14 cellular contexts compared by ENCODE assay signal in the genomic region with DNA sequence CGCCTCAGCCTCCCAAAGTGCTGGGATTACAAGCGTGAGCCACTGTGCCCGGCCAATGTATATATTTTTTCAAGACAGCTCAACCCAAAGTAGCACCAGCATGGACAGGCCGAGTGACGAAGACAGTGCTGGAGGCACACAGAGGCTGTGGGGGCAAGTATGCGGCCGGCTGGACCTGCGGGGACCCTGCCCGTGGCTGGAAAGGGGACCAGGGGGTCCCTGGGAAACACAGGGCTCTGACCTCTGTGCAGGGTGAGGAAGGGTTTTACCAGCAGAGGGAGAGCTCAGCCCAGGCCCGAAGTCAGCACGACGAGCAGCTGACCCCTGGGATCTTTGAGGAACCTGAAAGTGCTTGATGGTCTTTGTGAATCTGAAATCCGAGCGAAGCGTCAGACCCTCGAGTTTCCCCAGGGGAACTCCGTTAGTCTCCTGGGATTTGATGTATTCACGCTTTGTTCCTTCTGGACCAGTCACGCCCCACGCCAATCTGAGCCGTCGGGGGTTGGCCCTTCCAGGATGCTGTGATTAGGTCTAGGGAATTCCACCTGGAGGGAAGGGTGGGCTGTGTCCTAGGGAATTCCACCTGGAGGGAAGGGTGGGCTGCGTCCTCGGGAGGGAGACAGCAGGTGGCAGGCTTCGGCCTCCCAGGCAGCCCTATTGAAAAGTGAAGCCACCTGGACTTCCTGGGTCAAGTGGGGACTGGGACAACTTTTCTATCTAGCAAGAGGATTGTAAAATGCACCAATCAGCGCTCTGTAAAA.
"Had no signal": no experiment of that assay in that cellular context is flagged by ENCODE, and none has a peak within 500 bp of the region (broad histone marks: within the 10 kb centered on the region; RNA-seq: fewer than 3 reads in every experiment).

No MANE protein-coding gene starts in this region.

- H3K27me3 Mint-ChIP-seq: activated CD4-positive, alpha-beta T cell treated with anti-CD3 and anti-CD28 coated beads, Interleukin-2, amount 10 ng/mL, durations not matched to agents 7 days and 5 days; effector memory CD8-positive, alpha-beta T cell had no signal

- FAIRE-seq: frontal cortex had no signal

- H3K27me3 ChIP-seq: ascending aorta, breast epithelium, stomach, testis, upper lobe of right lung had no signal

- H3K9me3 ChIP-seq: ascending aorta, breast epithelium, prostate gland, stomach, testis, upper lobe of right lung had no signal

- H3K4me3 ChIP-seq: smooth muscle cell had no signal

- H3K4me1 ChIP-seq: ascending aorta, breast epithelium, prostate gland had no signal

- H3K9me3 Mint-ChIP-seq: activated CD4-positive, alpha-beta T cell treated with anti-CD3 and anti-CD28 coated beads, Interleukin-2, amount 10 ng/mL, durations not matched to agents 7 days and 5 days; effector memory CD8-positive, alpha-beta T cell; nephron progenitor cell had no signal

- H3K4me3 Mint-ChIP-seq: nephron progenitor cell had no signal

- H3K4me2 ChIP-seq: smooth muscle cell had no signal

- H3K27ac ChIP-seq: ascending aorta, prostate gland, testis, upper lobe of right lung had no signal

- H3K27ac Mint-ChIP-seq: nephron progenitor cell had no signal

- H3K36me3 ChIP-seq: ascending aorta, breast epithelium, prostate gland, upper lobe of right lung had no signal

- DNase-seq: activated CD4-positive, alpha-beta T cell treated with anti-CD3 and anti-CD28 coated beads, Interleukin-2, amount 10 ng/mL, durations not matched to agents 7 days and 5 days; activated naive CD4-positive, alpha-beta T cell; cerebellar nuclear complex; dermis blood vessel endothelial cell; effector memory CD8-positive, alpha-beta T cell; nephron progenitor cell; stomach; upper lobe of right lung had no signal
